Comparison of ENCODE assay signal across 26 cellular contexts in the genomic region with DNA sequence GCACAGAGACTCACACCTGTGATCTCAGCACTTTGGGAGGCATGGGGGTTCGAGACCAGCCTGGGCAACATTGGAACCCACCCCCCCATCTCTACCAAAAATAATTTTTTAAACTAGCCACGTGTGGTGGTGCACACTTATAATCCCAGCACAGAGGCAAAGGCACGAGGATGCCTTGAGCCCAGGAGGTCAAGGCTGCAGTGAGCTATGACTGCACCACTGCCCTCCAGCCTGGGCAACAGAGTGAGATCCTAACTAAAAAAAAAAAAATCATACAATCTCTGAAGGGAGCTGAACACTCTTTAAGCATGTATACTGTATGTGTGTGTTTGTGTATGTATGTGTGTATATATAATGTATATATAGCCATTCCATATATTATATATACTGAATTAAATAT. TPM values are rescaled to one million over a fixed set of nuclear protein-coding genes. Genes with fewer than 3 reads are reported as not detected.
DNase-seq lines count a peak whose midpoint lies in the region; ATAC-seq, FAIRE-seq and TF ChIP-seq lines count a peak whose summit lies in the region.
"Had no signal": no experiment of that assay in that cellular context is flagged by ENCODE, and none has a peak within 500 bp of the region (broad histone marks: within the 10 kb centered on the region; RNA-seq: fewer than 3 reads in every experiment).

No MANE protein-coding gene starts in this region.

- WGBS in K562 (ENCODE audit: insufficient coverage, low coverage, missing lambda C conversion rate) = 25% methylated on average over 2 of the region's 3 CpGs
- WGBS in psoas muscle, 3 donors = 67 to 77% (median 73%) methylated on average over 3 of the region's 3 CpGs

- peaks cover 12% of the 10 kb centered on the region for H3K4me1 Mint-ChIP-seq in CD4-positive, alpha-beta T cell (ENCODE audit: low read depth)
- peaks cover 17% of the 10 kb centered on the region for H3K4me1 Mint-ChIP-seq in neural crest cell

- peak overlapping the region; percentile 42 for H3K4me3 Mint-ChIP-seq in CD4-positive, alpha-beta T cell
- peak overlapping the region; percentile 79 for H3K4me3 Mint-ChIP-seq in neural crest cell
- H3K4me3 Mint-ChIP-seq: CD14-positive monocyte, HFFc6 had no signal

- BruUV-seq in K562 (replicated peaks; lab: Mats Ljungman, UMichigan) = no TSS peak

- no peak overlapping the region for H2AFZ ChIP-seq in K562 (ENCODE audit: low read depth, low read length)

- CTCF ChIA-PET in CD4-positive, alpha-beta T cell (lab: Charles Lee) = interaction anchor here (0.6 to 1.0 kb wide), 2 partner anchors 39 to 532 kb away, joined by 3 read pairs; no protein-coding TSS in a partner anchor
- CTCF ChIA-PET in K562 (lab: Yijun Ruan, JAX; ENCODE audit: low intra/inter-chr PET ratio) = no interaction called here

- no peak overlapping the region for H3K9ac ChIP-seq in K562 (ENCODE audit: insufficient read depth in 1 of 2, low read depth in 2 of 2, low read length in 2 of 2)
- H3K9ac ChIP-seq: BLaER1 treated with 17β-estradiol and CSF1 and Interleukin-3, amounts not matched to agents 10 nM and 100 nM had no signal

- TF ChIP-seq EP300 in K562 (IDR thresholded peaks at IDR 0.05; ENCODE audit: low read length) = no peak

- peaks cover 11% of the 10 kb centered on the region for H3K36me3 Mint-ChIP-seq in CD4-positive, alpha-beta T cell (ENCODE audit: low read depth)
- H3K36me3 Mint-ChIP-seq in neural crest cell (ENCODE audit: low read depth) = no peaks in the 10 kb centered on the region

- ATAC-seq in CD4-positive, alpha-beta T cell (ENCODE audit: poor library complexity) = no peak
- ATAC-seq in K562 = no peak
- ATAC-seq in HG03460 (IDR thresholded peaks at IDR 0.05; ENCODE audit: unreplicated experiment) = no peak
- no peak for ATAC-seq in psoas muscle
- ATAC-seq: A549, GM12878 had no signal

- intact Hi-C loops in CD4-positive, alpha-beta T cell (cut with DNase I, micrococcal nuclease) = loop anchor here in 1 of 2 experiments (5.0 kb wide), 1 partner anchor 59 kb away; no protein-coding TSS in a partner anchor
- intact Hi-C loops in K562 (cut with micrococcal nuclease) (loop anchor here (10.0 kb wide), 1 partner anchor 61 kb away; no protein-coding TSS in a partner anchor), left ventricle myocardium inferior (cut with micrococcal nuclease) (no loop called here), psoas muscle (cut with DNase I) (no loop called here)

- TF ChIP-seq CTCF in CD4-positive, alpha-beta T cell (IDR thresholded peaks at IDR 0.05) = no peak
- no peak for TF ChIP-seq CTCF in K562 (IDR thresholded peaks at IDR 0.05 in 2 of 3, conservative IDR thresholded peaks at IDR 0.05 in 1 of 3; ENCODE audit: insufficient read depth in 2 of 3, low read depth in 1 of 3, low read length in 3 of 3)
- no peak for TF ChIP-seq CTCF in neural crest cell (conservative IDR thresholded peaks at IDR 0.05)
- no peak for TF ChIP-seq CTCF in left ventricle myocardium inferior (IDR thresholded peaks at IDR 0.05; ENCODE audit: borderline replicate concordance)
- TF ChIP-seq CTCF in psoas muscle (IDR thresholded peaks at IDR 0.05) = no peak

- H3K27me3 Mint-ChIP-seq in CD4-positive, alpha-beta T cell = no peaks in the 10 kb centered on the region
- peaks cover 23% of the 10 kb centered on the region for H3K27me3 Mint-ChIP-seq in neural crest cell (ENCODE audit: low read depth)
- H3K27me3 Mint-ChIP-seq: CD8-positive, alpha-beta memory T cell had no signal

- H3K9me1 ChIP-seq in K562 (ENCODE audit: control insufficient read depth, insufficient read depth, low read length) = no peaks in the 10 kb centered on the region

- H3K79me2 ChIP-seq in K562 (ENCODE audit: control insufficient read depth, insufficient read depth, low read length) = peaks cover 24% of the 10 kb centered on the region

- no peak for DNase-seq in CD4-positive, alpha-beta T cell
- DNase-seq in K562 (ENCODE audit: extremely low read depth in 1 of 4, low spot score in 3 of 4) (no peak), neural crest cell (ENCODE audit: low read depth, low spot score) (no peak), NCI-H1436 (lab: John Stamatoyannopoulos, UW) (no peak), left ventricle myocardium inferior (no peak), psoas muscle (no peak)
- DNase-seq: 8988T; ACHN; AML-193; BE2C; CD8-positive, alpha-beta memory T cell; DMS 273 treated with DMSO at 0.1 percent for 48 hours; DMS79; EL; GDM1; GOT3; HFFc6 had no signal

- FAIRE-seq in K562 (lab: Jason Lieb, UNC) = no peak
- FAIRE-seq: A549, D721Med, GM12878, GM19239, H54 had no signal

- in situ Hi-C loops in K562 (cut with MboI) = no loop called here

- no peaks in the 10 kb centered on the region; the same call in 1 of the 2 replicates for H4K20me1 ChIP-seq in K562 (replicated peaks; ENCODE audit: control insufficient read depth, insufficient read depth, low read length)

- H3K36me3 ChIP-seq in K562 (ENCODE audit: control insufficient read depth, insufficient read depth, low read length) (no peaks in the 10 kb centered on the region), left ventricle myocardium inferior (no peaks in the 10 kb centered on the region), psoas muscle (ENCODE audit: insufficient read depth in 1 of 2, low read depth in 1 of 2) (no peaks in the 10 kb centered on the region)
- H3K36me3 ChIP-seq: BE2C; BLaER1 treated with 17β-estradiol and CSF1 and Interleukin-3, amounts not matched to agents 10 nM and 100 nM; HAP-1 had no signal

- TF ChIP-seq RAD21 in K562 (CRISPR knock-in tag; conservative IDR thresholded peaks at IDR 0.05 in 1 of 2, IDR thresholded peaks at IDR 0.05 in 1 of 2) = no peak

- no peak for TF ChIP-seq POLR2A in K562 (conservative IDR thresholded peaks at IDR 0.05)

- no peak overlapping the region for H3K4me3 ChIP-seq in K562
- no peak overlapping the region for H3K4me3 ChIP-seq in left ventricle myocardium inferior
- no peak overlapping the region for H3K4me3 ChIP-seq in psoas muscle
- H3K4me3 ChIP-seq: A549; BLaER1 treated with 17β-estradiol and CSF1 and Interleukin-3, amounts not matched to agents 10 nM and 100 nM; GM12878; HAP-1 had no signal

- H3K4me1 ChIP-seq in K562 (replicated peaks in 1 of 2; ENCODE audit: control insufficient read depth in 2 of 2, insufficient read depth in 2 of 2, low read length in 2 of 2) (peaks cover 3 to 25% of the 10 kb centered on the region in 2 experiments; a peak in 4 of 5 replicates), left ventricle myocardium inferior (peaks cover 4% of the 10 kb centered on the region), psoas muscle (no peaks in the 10 kb centered on the region)
- H3K4me1 ChIP-seq: BE2C, HAP-1 had no signal

- H3K27me3 ChIP-seq in CD4-positive, alpha-beta T cell (ENCODE audit: control insufficient read depth, insufficient read depth, low read length) = no peaks in the 10 kb centered on the region
- no peaks in the 10 kb centered on the region for H3K27me3 ChIP-seq in K562 (ENCODE audit: control insufficient read depth in 2 of 2, insufficient read depth in 2 of 2, low read length in 2 of 2)
- H3K27me3 ChIP-seq in left ventricle myocardium inferior (ENCODE audit: low read depth) = peaks cover 7% of the 10 kb centered on the region
- H3K27me3 ChIP-seq in psoas muscle (ENCODE audit: insufficient read depth in 3 of 3, low read length in 2 of 3) = peaks cover 0 to 33% (median 0%) of the 10 kb centered on the region in 3 donors
- H3K27me3 ChIP-seq: BE2C; BLaER1 treated with 17β-estradiol and CSF1 and Interleukin-3, amounts not matched to agents 10 nM and 100 nM had no signal

- POLR2A ChIA-PET in CD4-positive, alpha-beta T cell (lab: Charles Lee) = no interaction called here
- POLR2A ChIA-PET in K562 (lab: Yijun Ruan, JAX) = interaction anchor here (0.6 kb wide), 1 partner anchor 21 kb away, joined by 3 read pairs; no protein-coding TSS in a partner anchor

- no peak overlapping the region for H3K4me2 ChIP-seq in K562 (ENCODE audit: insufficient read depth, low read length)
- H3K4me2 ChIP-seq: A549 had no signal

- no peaks in the 10 kb centered on the region for H3K9me3 ChIP-seq in CD4-positive, alpha-beta T cell (ENCODE audit: control insufficient read depth, low read length)
- H3K9me3 ChIP-seq in K562 (replicated peaks; ENCODE audit: control insufficient read depth, insufficient read depth, low read depth, low read length) = no peaks in the 10 kb centered on the region
- H3K9me3 ChIP-seq in left ventricle myocardium inferior (replicated peaks) = no peaks in the 10 kb centered on the region
- no peaks in the 10 kb centered on the region for H3K9me3 ChIP-seq in psoas muscle
- H3K9me3 ChIP-seq: A549, BE2C, HAP-1 had no signal

- no peak overlapping the region for H3K27ac ChIP-seq in CD4-positive, alpha-beta T cell (ENCODE audit: low read depth, low read length)
- H3K27ac ChIP-seq in K562 (ENCODE audit: extremely low read depth, low read depth, low read length) = no peak overlapping the region
- no peak overlapping the region for H3K27ac ChIP-seq in left ventricle myocardium inferior (replicated peaks)
- no peak overlapping the region for H3K27ac ChIP-seq in psoas muscle
- H3K27ac ChIP-seq: A549; BLaER1 treated with 17β-estradiol and CSF1 and Interleukin-3, amounts not matched to agents 10 nM and 100 nM had no signal

- no peak overlapping the region for H3K27ac Mint-ChIP-seq in CD4-positive, alpha-beta T cell
- no peak overlapping the region for H3K27ac Mint-ChIP-seq in neural crest cell (ENCODE audit: unreplicated experiment)
- H3K27ac Mint-ChIP-seq: CD14-positive monocyte, HFFc6 had no signal

- no peaks in the 10 kb centered on the region for H3K9me3 Mint-ChIP-seq in CD4-positive, alpha-beta T cell
- H3K9me3 Mint-ChIP-seq in neural crest cell = peaks cover 3% of the 10 kb centered on the region
- H3K9me3 Mint-ChIP-seq: CD8-positive, alpha-beta memory T cell; HFFc6 had no signal

RNA-seq across cellular contexts. Expression of gene PRKX, which starts 2.5 kb away (rescaled TPM):
- total RNA-seq in CD4-positive, alpha-beta T cell = 10 to 100 TPM; 31.6 to 35.4 TPM
- 42.6 and 68.8 TPM in 2 replicates for total RNA-seq in K562 (2011; cell fraction: chromatin; rRNA removed; ENCODE audit: low replicate concordance)
- 19.3 and 28.0 TPM in 2 replicates for total RNA-seq in K562 (2011; cell fraction: nucleolus; rRNA removed)
- 27.3 and 31.7 TPM in 2 replicates for total RNA-seq in K562 (2011; cell fraction: nucleoplasm; rRNA removed)
- total RNA-seq in K562 (2014; rRNA removed) (14.0 and 20.6 TPM in 2 replicates), K562 (2014; rRNA removed; fragmentation: Illumina TruSeq; extraction: Trizol) (27.1 and 27.7 TPM in 2 replicates), K562 (2015; rRNA removed; fragmentation: Illumina TruSeq; extraction: Trizol) (22.0 and 23.7 TPM in 2 replicates), K562 (2021) (28.6 and 29.4 TPM in 2 replicates), neural crest cell (57.3 and 62.3 TPM in 2 replicates), left ventricle myocardium inferior (3.7 TPM), psoas muscle (1 to 10 TPM; 2.7 to 4.5 (median 3.5) TPM)
- polyA plus RNA-seq in K562 (2011; rRNA removed) (16.1 and 23.8 TPM in 2 replicates), K562 (2014; fragmentation: Illumina TruSeq; extraction: Trizol) (23.6 and 26.1 TPM in 2 replicates), K562 (2014; fragmentation: Nextera tagmentation; extraction: Ambion mirVana) (1 to 10 TPM; 3.3 to 4.5 TPM), K562 (2014; rRNA removed) (17.0 and 21.9 TPM in 2 replicates), psoas muscle (1 to 10 TPM in 2 of 3 donors, under 1 TPM in 1; 0.59 to 1.3 (median 1.3) TPM)
- polyA plus RNA-seq in K562 (2011; cell fraction: cytosol; rRNA removed) = 7.5 and 10.7 TPM in 2 replicates
- 7.4 and 10.8 TPM in 2 replicates for polyA plus RNA-seq in K562 (2011; cell fraction: nucleus; rRNA removed)
- polyA plus RNA-seq in K562 (2012) = 12.1 and 16.4 TPM in 2 replicates
- 20.5 and 30.4 TPM in 2 replicates for polyA minus RNA-seq in K562 (2011; rRNA and poly(A)+ RNA removed)
- 11.7 and 14.1 TPM in 2 replicates for polyA minus RNA-seq in K562 (2011; cell fraction: cytosol; rRNA and poly(A)+ RNA removed)
- 11.3 and 11.8 TPM in 2 replicates for polyA minus RNA-seq in K562 (2011; cell fraction: nucleus; rRNA and poly(A)+ RNA removed)
